Comparison of ENCODE assay signal across 8 cellular contexts in genomic region chr1:67441183-67441582, GRCh38. TPM values are rescaled to one million over a fixed set of nuclear protein-coding genes. Genes with fewer than 3 reads are reported as not detected.
DNase-seq lines count a peak whose midpoint lies in the region; ATAC-seq and TF ChIP-seq lines count a peak whose summit lies in the region.

No MANE protein-coding gene starts in this region.

- no peak overlapping the region for H3K9ac ChIP-seq in skeletal muscle satellite cell (ENCODE audit: low read depth, low read length)

- DNase-seq in activated CD8-positive, alpha-beta memory T cell treated with anti-CD3 and anti-CD28 coated beads, Interleukin-2, amount 50 U/mL, for 48 hours, result peak; percentile 68
- DNase-seq in activated CD8-positive, alpha-beta memory T cell treated with anti-CD3 and anti-CD28 coated beads for 24 hours, result no peak
- DNase-seq in RPMI7951 (ENCODE audit: low read depth) (peak; percentile 76), dermis microvascular lymphatic vessel endothelial cell (ENCODE audit: low read depth in 2 of 2) (peak; percentile 43 to 79), progenitor cell of endocrine pancreas (ENCODE audit: low spot score, unreplicated experiment) (no peak), T-helper 1 cell (no peak)

- no peak overlapping the region for H3K4me3 ChIP-seq in skeletal muscle satellite cell (ENCODE audit: low read length)

- ATAC-seq in GM21737 (IDR thresholded peaks at IDR 0.05; ENCODE audit: unreplicated experiment), result no peak

- H3K4me1 Mint-ChIP-seq in progenitor cell of endocrine pancreas (ENCODE audit: low read depth), result peaks cover 1% of the 10 kb centered on the region

- H3K4me1 ChIP-seq in skeletal muscle satellite cell (ENCODE audit: control insufficient read depth, insufficient read depth, low read length), result peaks cover 7% of the 10 kb centered on the region

- TF ChIP-seq CTCF in progenitor cell of endocrine pancreas (IDR thresholded peaks at IDR 0.05; ENCODE audit: unreplicated experiment), result no peak

- H3K27ac Mint-ChIP-seq in progenitor cell of endocrine pancreas, result no peak overlapping the region

- no peak overlapping the region for H3K4me3 Mint-ChIP-seq in progenitor cell of endocrine pancreas (ENCODE audit: low read depth)

- no peaks in the 10 kb centered on the region for H3K9me3 ChIP-seq in skeletal muscle satellite cell (replicated peaks; ENCODE audit: low read length)

- H3K36me3 Mint-ChIP-seq in progenitor cell of endocrine pancreas (ENCODE audit: insufficient read depth), result no peaks in the 10 kb centered on the region

- H3K36me3 ChIP-seq in skeletal muscle satellite cell (ENCODE audit: insufficient read depth, low read length), result no peaks in the 10 kb centered on the region

- peak overlapping the region; percentile 33 for H3K4me2 ChIP-seq in skeletal muscle satellite cell (ENCODE audit: low read length)

- H3K9me3 Mint-ChIP-seq in progenitor cell of endocrine pancreas (ENCODE audit: low read depth), result no peaks in the 10 kb centered on the region

- H3K27me3 Mint-ChIP-seq in progenitor cell of endocrine pancreas, result no peaks in the 10 kb centered on the region

- H3K27me3 ChIP-seq in skeletal muscle satellite cell (ENCODE audit: control insufficient read depth, insufficient read depth, low read length), result no peaks in the 10 kb centered on the region

RNA-seq across cellular contexts. Expression of gene SERBP1, which starts 11.0 kb away (rescaled TPM):
- 246 and 260 TPM in 2 replicates for total RNA-seq in RPMI7951 (2014; rRNA removed; shearing (Covaris generic))
- 134 and 148 TPM in 2 replicates for total RNA-seq in dermis microvascular lymphatic vessel endothelial cell
- 205 and 250 TPM in 2 replicates for total RNA-seq in skeletal muscle satellite cell (2012; rRNA removed)
- total RNA-seq in progenitor cell of endocrine pancreas, result 265 and 268 TPM in 2 replicates

Comparison
In these comparisons a context has a peak if more than half of its experiments do, and no peak if none do; other contexts are left out.
1. DNase-seq: peak in activated CD8-positive, alpha-beta memory T cell treated with anti-CD3 and anti-CD28 coated beads, Interleukin-2, amount 50 U/mL, for 48 hours (single experiment), RPMI7951 (single experiment) and dermis microvascular lymphatic vessel endothelial cell (2 of 2); none in activated CD8-positive, alpha-beta memory T cell treated with anti-CD3 and anti-CD28 coated beads for 24 hours (single experiment), progenitor cell of endocrine pancreas (single experiment) and T-helper 1 cell (0 of 5).